ENCODE assay signal across 7 cellular contexts in the genomic region with DNA sequence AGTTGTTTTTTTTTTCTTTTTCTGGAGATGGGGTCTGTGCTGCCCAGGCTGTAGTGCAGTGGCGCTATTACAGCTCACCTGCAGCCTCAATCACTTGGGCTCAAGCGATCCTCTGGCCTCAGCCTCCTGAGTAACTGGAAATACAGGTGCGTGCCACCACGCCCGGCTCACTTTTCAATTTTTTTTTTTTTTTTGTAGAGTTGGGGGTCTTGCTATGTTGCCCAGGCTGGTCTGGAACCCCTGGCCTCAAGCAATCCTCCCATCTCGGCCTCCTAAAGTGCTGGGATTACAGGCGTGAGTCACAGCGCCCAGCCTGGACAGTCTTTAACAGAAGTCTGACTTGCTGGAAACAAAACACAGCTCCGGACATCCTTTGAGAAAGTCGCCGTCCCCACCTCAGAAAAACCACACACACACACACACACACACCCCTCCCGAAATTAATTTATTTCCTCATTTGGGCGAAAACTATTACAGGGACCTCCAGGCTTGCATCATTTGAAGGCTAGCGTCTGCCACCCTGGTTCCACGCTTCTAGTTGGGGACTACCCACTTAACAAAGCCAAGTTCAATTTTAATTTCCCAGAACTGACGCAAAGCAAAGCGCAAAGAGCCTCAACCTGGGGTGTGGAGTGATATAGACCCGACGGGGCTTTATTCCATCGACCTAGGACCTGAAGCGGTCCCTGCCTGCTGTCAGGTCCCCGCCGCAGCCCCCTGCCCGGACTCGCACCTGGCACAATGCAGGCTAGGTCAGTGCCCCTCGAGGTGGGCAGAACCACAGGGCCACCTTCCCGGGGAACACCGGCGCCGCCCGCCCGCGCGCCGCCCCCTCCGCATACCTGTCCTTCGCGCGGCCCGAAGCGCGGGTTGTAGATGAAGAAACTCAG. TPM values are rescaled to one million over a fixed set of nuclear protein-coding genes. Genes with fewer than 3 reads are reported as not detected.
DNase-seq lines count a peak whose midpoint lies in the region; ATAC-seq, FAIRE-seq and TF ChIP-seq lines count a peak whose summit lies in the region.
"Not testable (repeated sequence)": the region's sequence is repeated elsewhere in the genome, so short reads cannot be mapped to it uniquely, and the experiment has no call there.

No MANE protein-coding gene starts in this region.

- H3K27ac Mint-ChIP-seq in astrocyte (ENCODE audit: unreplicated experiment): peak overlapping the region; percentile 53

- peak overlapping the region; percentile 90 for H3K4me3 Mint-ChIP-seq in astrocyte (ENCODE audit: unreplicated experiment)

- not testable (repeated sequence) for H3K9ac ChIP-seq in astrocyte (ENCODE audit: low read length)

- H3K4me1 ChIP-seq in Peyer's patch; astrocyte (ENCODE audit: insufficient read depth, low read length); heart left ventricle; osteoblast (ENCODE audit: insufficient read depth, low read length): not testable (repeated sequence)

- not testable (repeated sequence) for TF ChIP-seq POLR2A in Peyer's patch (IDR thresholded peaks at IDR 0.05); heart left ventricle (IDR thresholded peaks at IDR 0.05)

- TF ChIP-seq CTCF in Peyer's patch (IDR thresholded peaks at IDR 0.05); astrocyte (IDR thresholded peaks at IDR 0.05; ENCODE audit: insufficient read depth, low read depth, low read length); heart left ventricle (IDR thresholded peaks at IDR 0.05); osteoblast (IDR thresholded peaks at IDR 0.05; ENCODE audit: extremely low read depth, low read depth, low read length): not testable (repeated sequence)

- H3K27me3 Mint-ChIP-seq in astrocyte (ENCODE audit: low read depth, unreplicated experiment): not testable (repeated sequence)

- H3K4me3 ChIP-seq in Peyer's patch (peak overlapping the region; percentile 51 to 60 (median 57)), astrocyte (ENCODE audit: insufficient read depth, low read depth, low read length) (peak overlapping the region; percentile 39), heart left ventricle (peak overlapping the region; percentile 6 to 75 (median 62)), osteoblast (ENCODE audit: insufficient read depth, low read length) (peak overlapping the region; percentile 49)

- FAIRE-seq in astrocyte (lab: Jason Lieb, UNC): not testable (repeated sequence)

- not testable (repeated sequence) for H4K20me1 ChIP-seq in astrocyte (ENCODE audit: insufficient read depth, low read length); osteoblast (ENCODE audit: insufficient read depth, low read length)

- intact Hi-C loops in heart left ventricle (cut with DNase I): not testable (repeated sequence)

- not testable (repeated sequence) for H3K9me3 Mint-ChIP-seq in astrocyte (ENCODE audit: unreplicated experiment)

- peak overlapping the region; percentile 66 for H3K4me2 ChIP-seq in astrocyte (ENCODE audit: low read length)
- H3K4me2 ChIP-seq in osteoblast (ENCODE audit: insufficient read depth, low read length): not testable (repeated sequence)

- ATAC-seq in GM18519 (IDR thresholded peaks at IDR 0.05; ENCODE audit: low FRiP score, unreplicated experiment) (peak; percentile 20), GM21825 (IDR thresholded peaks at IDR 0.05; ENCODE audit: unreplicated experiment) (peak; percentile 46), HG03159 (IDR thresholded peaks at IDR 0.05; ENCODE audit: unreplicated experiment) (peak; percentile 33), heart left ventricle (peak; percentile 10 to 61 (median 38))

- not testable (repeated sequence) for H3K36me3 Mint-ChIP-seq in astrocyte (ENCODE audit: low read depth, unreplicated experiment)

- not testable (repeated sequence) for H3K9me3 ChIP-seq in Peyer's patch; astrocyte (ENCODE audit: insufficient read depth, low read depth, low read length); heart left ventricle; osteoblast (ENCODE audit: low read depth, low read length)

- DNase-seq in Peyer's patch; astrocyte (ENCODE audit: low read depth); heart left ventricle; osteoblast (ENCODE audit: insufficient read length, low spot score, missing footprints): not testable (repeated sequence)

- not testable (repeated sequence) for H3K4me1 Mint-ChIP-seq in astrocyte (ENCODE audit: low read depth, unreplicated experiment)

- WGBS in heart left ventricle, 4 donors: 40 to 100% (median 51%) methylated on average over 2 to 10 of the region's 42 CpGs

- H3K27ac ChIP-seq in Peyer's patch: peak overlapping the region in 1 of 4 donors; percentile 77
- H3K27ac ChIP-seq in astrocyte (ENCODE audit: low read depth, low read length); osteoblast (ENCODE audit: low read depth, low read length): not testable (repeated sequence)
- peak overlapping the region in 3 of 12 donors; percentile 61 to 80 (median 72) for H3K27ac ChIP-seq in heart left ventricle

- H3K79me2 ChIP-seq in astrocyte (ENCODE audit: insufficient read depth, low read length); osteoblast (ENCODE audit: insufficient read depth, low read length): not testable (repeated sequence)

- H3K27me3 ChIP-seq in Peyer's patch; astrocyte (ENCODE audit: insufficient read depth, low read length); heart left ventricle; osteoblast (ENCODE audit: insufficient read depth, low read length): not testable (repeated sequence)

- H3K36me3 ChIP-seq in Peyer's patch; astrocyte (ENCODE audit: insufficient read depth, low read length); osteoblast (ENCODE audit: insufficient read depth, low read length): not testable (repeated sequence)
- peaks cover 0 to 24% (median 10%) of the 10 kb centered on the region in 9 donors for H3K36me3 ChIP-seq in heart left ventricle

- not testable (repeated sequence) for H2AFZ ChIP-seq in astrocyte (ENCODE audit: low read depth, low read length); osteoblast (ENCODE audit: low read length)

RNA-seq across cellular contexts. Expression of gene CCZ1B, which starts 0.6 kb away (rescaled TPM):
- 100 to 1,000 TPM in 3 of 4 donors, 10 to 100 TPM in 1; 73.7 to 253 (median 131) TPM for total RNA-seq in Peyer's patch
- 54.4 and 61.2 TPM in 2 replicates for total RNA-seq in astrocyte
- total RNA-seq in heart left ventricle: 10 to 100 TPM; 12.8 to 42.2 (median 24.4) TPM
- polyA plus RNA-seq in heart left ventricle: 10 to 100 TPM; 22.8 to 23.8 TPM
- 50.4 and 67.3 TPM in 2 replicates for total RNA-seq in osteoblast
